Comparison of ENCODE assay signal across 23 cellular contexts in genomic region chr2:221434155-221434554, GRCh38.
DNase-seq lines count a peak whose midpoint lies in the region; FAIRE-seq and TF ChIP-seq lines count a peak whose summit lies in the region.
"Had no signal": no experiment of that assay in that cellular context is flagged by ENCODE, and none has a peak within 500 bp of the region (broad histone marks: within the 10 kb centered on the region; RNA-seq: fewer than 3 reads in every experiment).

No MANE protein-coding gene starts in this region.

- peak overlapping the region; percentile 5 for H3K27ac Mint-ChIP-seq in type B pancreatic cell
- H3K27ac Mint-ChIP-seq: CD14-positive monocyte, GM23338 had no signal

- no peak overlapping the region for H3K4me2 ChIP-seq in keratinocyte (ENCODE audit: control insufficient read depth, extremely low read depth, insufficient read depth, low read depth, low read length)
- H3K4me2 ChIP-seq: GM23338 had no signal

- no peaks in the 10 kb centered on the region for H4K20me1 ChIP-seq in keratinocyte (ENCODE audit: control insufficient read depth, extremely low read depth, insufficient read depth, low read length)

- H3K36me3 Mint-ChIP-seq in type B pancreatic cell, result peaks cover 60% of the 10 kb centered on the region
- H3K36me3 Mint-ChIP-seq: CD14-positive monocyte had no signal

- no peaks in the 10 kb centered on the region for H3K27me3 ChIP-seq in keratinocyte (ENCODE audit: control insufficient read depth, extremely low read depth, insufficient read depth, low read length)
- H3K27me3 ChIP-seq: SJSA1 had no signal

- FAIRE-seq in keratinocyte (lab: Jason Lieb, UNC), result peak; percentile 73
- FAIRE-seq: HTR-8/SVneo had no signal

- no peak overlapping the region for H2AFZ ChIP-seq in keratinocyte (ENCODE audit: control insufficient read depth, low read length)
- H2AFZ ChIP-seq: GM23338 had no signal

- no peaks in the 10 kb centered on the region for H3K9me3 Mint-ChIP-seq in type B pancreatic cell
- H3K9me3 Mint-ChIP-seq: GM23338, IgD-negative memory B cell had no signal

- H3K27ac ChIP-seq in keratinocyte (ENCODE audit: control insufficient read depth, insufficient read depth, low read length), result no peak overlapping the region
- H3K27ac ChIP-seq: HL-60, SJSA1 had no signal

- dilution Hi-C loops in keratinocyte (cut with MboI; ENCODE audit: extremely low pct_ligation_motif_present, low sequenced_read_pairs), result no loop called here

- H3K4me1 ChIP-seq in keratinocyte (ENCODE audit: control insufficient read depth, extremely low read depth, insufficient read depth, low read length), result peaks cover 11% of the 10 kb centered on the region

- H3K4me3 ChIP-seq in astrocyte of the spinal cord (ENCODE audit: low read depth, low read length), result no peak overlapping the region
- H3K4me3 ChIP-seq in keratinocyte (ENCODE audit: control insufficient read depth in 2 of 3, extremely low read depth in 1 of 3, insufficient read depth in 2 of 3, low read depth in 1 of 3, low read length in 3 of 3), result no peak overlapping the region
- H3K4me3 ChIP-seq: GM23338, SJSA1 had no signal

- peaks cover 12% of the 10 kb centered on the region for H3K4me1 Mint-ChIP-seq in type B pancreatic cell (ENCODE audit: unreplicated experiment)
- H3K4me1 Mint-ChIP-seq: CD14-positive monocyte had no signal

- in situ Hi-C loops in astrocyte of the spinal cord (cut with HindIII; ENCODE audit: low sequenced_read_pairs), result no loop called here
- in situ Hi-C loops in ACHN (cut with HindIII; ENCODE audit: low pct_ligation_motif_present, low pct_unique_long_range_greater_than_20kb, low sequenced_read_pairs), result no loop called here

- H3K9ac ChIP-seq in keratinocyte (ENCODE audit: control insufficient read depth, extremely low read depth, insufficient read depth, low read length), result no peak overlapping the region

- no peaks in the 10 kb centered on the region for H3K36me3 ChIP-seq in keratinocyte (ENCODE audit: control insufficient read depth in 2 of 2, extremely low read depth in 1 of 2, insufficient read depth in 2 of 2, low read length in 2 of 2)
- H3K36me3 ChIP-seq: SJSA1 had no signal

- TF ChIP-seq CTCF in astrocyte of the spinal cord (IDR thresholded peaks at IDR 0.05; ENCODE audit: low read depth, low read length) (no peak), keratinocyte (optimal IDR thresholded peaks at IDR 0.05 in 1 of 3, IDR thresholded peaks at IDR 0.05 in 1 of 3, conservative IDR thresholded peaks at IDR 0.05 in 1 of 3; ENCODE audit: extremely low read depth in 1 of 3, insufficient read depth in 2 of 3, low read length in 3 of 3) (no peak), type B pancreatic cell (conservative IDR thresholded peaks at IDR 0.05) (no peak)

- H3K9me3 ChIP-seq in keratinocyte (ENCODE audit: control insufficient read depth, low read depth, low read length), result no peaks in the 10 kb centered on the region
- H3K9me3 ChIP-seq: SJSA1 had no signal

- no peak overlapping the region for H3K4me3 Mint-ChIP-seq in type B pancreatic cell
- H3K4me3 Mint-ChIP-seq: CD14-positive monocyte, GM23338, IgD-negative memory B cell had no signal

- H3K27me3 Mint-ChIP-seq in type B pancreatic cell, result no peaks in the 10 kb centered on the region
- H3K27me3 Mint-ChIP-seq: IgD-negative memory B cell had no signal

- DNase-seq in NCI-H460 (ENCODE audit: extremely low read depth, low read depth) (peak; percentile 77), astrocyte of the spinal cord (ENCODE audit: low read depth, low spot score) (peak; percentile 10), keratinocyte (ENCODE audit: low read depth, low spot score) (no peak), type B pancreatic cell (ENCODE audit: extremely low spot score, unreplicated experiment) (no peak), ACHN (no peak), NCI-H226 (no peak)
- DNase-seq in activated CD4-positive, alpha-beta T cell treated with anti-CD3 and anti-CD28 coated beads for 48 hours, result no peak
- DNase-seq: COR-L47, GF-D8, HCEC 1CT, Karpas-422, MM.1S, NCI-H1092, NCI-H1436 treated with DMSO at 0.1 percent for 48 hours, NCI-H2081, NCI-H510A treated with DMSO at 0.1 percent for 48 hours, SW 1271 had no signal

- no peaks in the 10 kb centered on the region for H3K79me2 ChIP-seq in keratinocyte (ENCODE audit: control insufficient read depth, insufficient read depth, low read length)

- H3K9me1 ChIP-seq in keratinocyte (ENCODE audit: control insufficient read depth, extremely low read depth, insufficient read depth, low read length), result no peaks in the 10 kb centered on the region

Comparison
In these comparisons a context has a peak if more than half of its experiments do, and no peak if none do; other contexts are left out.
1. DNase-seq: peak in NCI-H460 (single experiment) and astrocyte of the spinal cord (single experiment); none in keratinocyte (single experiment), type B pancreatic cell (single experiment), ACHN (single experiment), NCI-H226 (single experiment) and activated CD4-positive, alpha-beta T cell treated with anti-CD3 and anti-CD28 coated beads for 48 hours (single experiment).